ENCODE assay signal across 1 cellular context in the genomic region with DNA sequence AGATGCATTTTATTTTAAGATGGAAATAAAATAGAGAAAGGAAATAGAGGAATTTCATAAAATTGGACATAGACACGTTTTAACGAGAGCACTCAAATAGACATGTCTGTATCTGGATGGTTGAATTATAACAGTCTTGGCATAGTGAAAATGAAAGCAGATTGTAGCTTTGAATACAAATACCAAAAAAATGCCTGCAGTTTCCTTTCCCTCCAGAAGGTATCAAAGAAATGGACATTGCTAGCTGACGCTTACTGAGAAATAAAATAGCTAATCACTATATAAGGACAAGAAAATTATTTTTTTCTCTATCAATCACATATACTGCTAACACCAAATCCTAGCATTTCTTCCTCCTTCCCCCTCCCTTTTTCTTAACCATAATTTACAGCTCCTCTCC.
TF ChIP-seq lines count a peak whose summit lies in the region.

No MANE protein-coding gene starts in this region.

TF ChIP-seq in WTC11, 78 proteins besides CTCF, POLR2A, EP300 and RAD21 (continued from another document):
- TF ChIP-seq, protein P1, sequence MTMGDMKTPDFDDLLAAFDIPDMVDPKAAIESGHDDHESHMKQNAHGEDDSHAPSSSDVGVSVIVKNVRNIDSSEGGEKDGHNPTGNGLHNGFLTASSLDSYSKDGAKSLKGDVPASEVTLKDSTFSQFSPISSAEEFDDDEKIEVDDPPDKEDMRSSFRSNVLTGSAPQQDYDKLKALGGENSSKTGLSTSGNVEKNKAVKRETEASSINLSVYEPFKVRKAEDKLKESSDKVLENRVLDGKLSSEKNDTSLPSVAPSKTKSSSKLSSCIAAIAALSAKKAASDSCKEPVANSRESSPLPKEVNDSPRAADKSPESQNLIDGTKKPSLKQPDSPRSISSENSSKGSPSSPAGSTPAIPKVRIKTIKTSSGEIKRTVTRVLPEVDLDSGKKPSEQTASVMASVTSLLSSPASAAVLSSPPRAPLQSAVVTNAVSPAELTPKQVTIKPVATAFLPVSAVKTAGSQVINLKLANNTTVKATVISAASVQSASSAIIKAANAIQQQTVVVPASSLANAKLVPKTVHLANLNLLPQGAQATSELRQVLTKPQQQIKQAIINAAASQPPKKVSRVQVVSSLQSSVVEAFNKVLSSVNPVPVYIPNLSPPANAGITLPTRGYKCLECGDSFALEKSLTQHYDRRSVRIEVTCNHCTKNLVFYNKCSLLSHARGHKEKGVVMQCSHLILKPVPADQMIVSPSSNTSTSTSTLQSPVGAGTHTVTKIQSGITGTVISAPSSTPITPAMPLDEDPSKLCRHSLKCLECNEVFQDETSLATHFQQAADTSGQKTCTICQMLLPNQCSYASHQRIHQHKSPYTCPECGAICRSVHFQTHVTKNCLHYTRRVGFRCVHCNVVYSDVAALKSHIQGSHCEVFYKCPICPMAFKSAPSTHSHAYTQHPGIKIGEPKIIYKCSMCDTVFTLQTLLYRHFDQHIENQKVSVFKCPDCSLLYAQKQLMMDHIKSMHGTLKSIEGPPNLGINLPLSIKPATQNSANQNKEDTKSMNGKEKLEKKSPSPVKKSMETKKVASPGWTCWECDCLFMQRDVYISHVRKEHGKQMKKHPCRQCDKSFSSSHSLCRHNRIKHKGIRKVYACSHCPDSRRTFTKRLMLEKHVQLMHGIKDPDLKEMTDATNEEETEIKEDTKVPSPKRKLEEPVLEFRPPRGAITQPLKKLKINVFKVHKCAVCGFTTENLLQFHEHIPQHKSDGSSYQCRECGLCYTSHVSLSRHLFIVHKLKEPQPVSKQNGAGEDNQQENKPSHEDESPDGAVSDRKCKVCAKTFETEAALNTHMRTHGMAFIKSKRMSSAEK (CRISPR knock-in tag; IDR thresholded peaks at IDR 0.05; ENCODE audit: borderline replicate concordance) = no peak
- TF ChIP-seq ZNF232 (CRISPR knock-in tag; IDR thresholded peaks at IDR 0.05) = no peak
- no peak for TF ChIP-seq ZNF263 (CRISPR knock-in tag; IDR thresholded peaks at IDR 0.05; ENCODE audit: low read depth)
- TF ChIP-seq ZBTB43 (CRISPR knock-in tag; IDR thresholded peaks at IDR 0.05) = no peak
- TF ChIP-seq ZNF121 (CRISPR knock-in tag; IDR thresholded peaks at IDR 0.05) = no peak
- no peak for TF ChIP-seq NFYB (CRISPR knock-in tag; conservative IDR thresholded peaks at IDR 0.05; ENCODE audit: low read depth)
- TF ChIP-seq ZNF281 (CRISPR knock-in tag; IDR thresholded peaks at IDR 0.05) = no peak
